10 cellular contexts compared by ENCODE assay signal in genomic region chr7:55546826-55547225, GRCh38. TPM values are rescaled to one million over a fixed set of nuclear protein-coding genes. Genes with fewer than 3 reads are reported as not detected.
DNase-seq lines count a peak whose midpoint lies in the region; ATAC-seq, FAIRE-seq and TF ChIP-seq lines count a peak whose summit lies in the region.
"Had no signal": no experiment of that assay in that cellular context is flagged by ENCODE, and none has a peak within 500 bp of the region (broad histone marks: within the 10 kb centered on the region; RNA-seq: fewer than 3 reads in every experiment).

No MANE protein-coding gene starts in this region.

- SMC1A ChIA-PET in GM12878 (lab: Charles Lee; ENCODE audit: uncharacterized antibody, unreplicated experiment): interaction anchor here (0.5 to 9.9 kb wide), 11 partner anchors 8 to 524 kb away, joined by 3 to 139 read pairs (median 12); no protein-coding TSS in a partner anchor

- H3K79me2 ChIP-seq in GM23338 (replicated peaks; ENCODE audit: insufficient read depth) (peaks cover 100% of the 10 kb centered on the region), GM12878 (ENCODE audit: control insufficient read depth, insufficient read depth, low read length) (peaks cover 98% of the 10 kb centered on the region), keratinocyte (ENCODE audit: control insufficient read depth, insufficient read depth, low read length) (peaks cover 84% of the 10 kb centered on the region)

- H3K27ac ChIP-seq in GM23338 (ENCODE audit: low read depth): no peak overlapping the region
- peak overlapping the region; percentile 82 for H3K27ac ChIP-seq in GM12878 (ENCODE audit: control insufficient read depth, insufficient read depth)
- peak overlapping the region; percentile 70 for H3K27ac ChIP-seq in keratinocyte (ENCODE audit: control insufficient read depth, insufficient read depth, low read length)
- H3K27ac ChIP-seq in thoracic aorta: no peak overlapping the region
- H3K27ac ChIP-seq in kidney (ENCODE audit: low read depth in 2 of 2, low read length in 2 of 2): peak overlapping the region in 1 of 2 donors; percentile 38

- no peaks in the 10 kb centered on the region; the same call in 2 of the 3 replicates for H3K9me3 ChIP-seq in GM12878 (replicated peaks; ENCODE audit: control insufficient read depth, insufficient read depth, low read length)
- no peaks in the 10 kb centered on the region for H3K9me3 ChIP-seq in keratinocyte (ENCODE audit: control insufficient read depth, low read depth, low read length)
- H3K9me3 ChIP-seq in thoracic aorta: no peaks in the 10 kb centered on the region
- no peaks in the 10 kb centered on the region for H3K9me3 ChIP-seq in kidney (ENCODE audit: control insufficient read depth in 1 of 2, low read length in 2 of 2)

- H3K9me2 ChIP-seq in GM23338 (ENCODE audit: insufficient read depth): no peaks in the 10 kb centered on the region

- peaks cover 16% of the 10 kb centered on the region for H3K36me3 Mint-ChIP-seq in GM23338 (ENCODE audit: low read depth)

- intact Hi-C loops in GM12878 (cut with micrococcal nuclease; ENCODE audit: unreplicated experiment) (no loop called here), kidney (cut with DNase I) (no loop called here)

- peaks cover 61% of the 10 kb centered on the region for H3K4me1 Mint-ChIP-seq in GM23338

- DNase-seq in DMS 273 (lab: John Stamatoyannopoulos, UW; ENCODE audit: unreplicated experiment) (peak; percentile 97), GM23338 (ENCODE audit: low spot score) (no peak), NCI-H226 (peak; percentile 96), GM12878 (ENCODE audit: low read depth, low spot score) (no peak), keratinocyte (ENCODE audit: low read depth, low spot score) (no peak), thoracic aorta (ENCODE audit: low spot score) (peak; percentile 61), kidney (no peak)

- BruUV-seq in GM12878 (replicated peaks; lab: Mats Ljungman, UMichigan): no TSS peak

- peak overlapping the region; percentile 55; the same call in 1 of the 2 replicates for H3K4me2 ChIP-seq in GM23338
- peak overlapping the region; percentile 36 for H3K4me2 ChIP-seq in GM12878 (ENCODE audit: control insufficient read depth, insufficient read depth)
- peak overlapping the region; percentile 72 for H3K4me2 ChIP-seq in keratinocyte (ENCODE audit: control insufficient read depth, extremely low read depth, insufficient read depth, low read depth, low read length)

- H3K27me3 ChIP-seq in GM23338 (ENCODE audit: insufficient read depth) (no peaks in the 10 kb centered on the region), GM12878 (replicated peaks in 1 of 2; ENCODE audit: control insufficient read depth in 2 of 2, insufficient read depth in 2 of 2, low read length in 1 of 2) (no peaks in the 10 kb centered on the region), keratinocyte (ENCODE audit: control insufficient read depth, extremely low read depth, insufficient read depth, low read length) (no peaks in the 10 kb centered on the region), thoracic aorta (replicated peaks; ENCODE audit: insufficient read depth) (no peaks in the 10 kb centered on the region)

- POLR2A ChIA-PET in GM12878 (lab: Charles Lee): interaction anchor here (0.5 to 6.8 kb wide), 11 partner anchors 10 to 263 kb away, joined by 3 to 123 read pairs (median 7); no protein-coding TSS in a partner anchor

- no peak for TF ChIP-seq CTCF in GM23338 (conservative IDR thresholded peaks at IDR 0.05; ENCODE audit: low read depth in 2 of 2)
- TF ChIP-seq CTCF in GM12878 (IDR thresholded peaks at IDR 0.05 in 2 of 3, conservative IDR thresholded peaks at IDR 0.05 in 1 of 3; ENCODE audit: control insufficient read depth in 2 of 3, extremely low read depth in 1 of 3, insufficient read depth in 1 of 3, low read depth in 3 of 3, low read length in 3 of 3): no peak
- TF ChIP-seq CTCF in keratinocyte (optimal IDR thresholded peaks at IDR 0.05 in 1 of 3, IDR thresholded peaks at IDR 0.05 in 1 of 3, conservative IDR thresholded peaks at IDR 0.05 in 1 of 3; ENCODE audit: extremely low read depth in 1 of 3, insufficient read depth in 2 of 3, low read length in 3 of 3): no peak
- no peak for TF ChIP-seq CTCF in thoracic aorta (IDR thresholded peaks at IDR 0.05)
- TF ChIP-seq CTCF in kidney (IDR thresholded peaks at IDR 0.05; ENCODE audit: borderline replicate concordance, extremely low read depth, insufficient read depth): no peak

- peaks cover 8% of the 10 kb centered on the region for H3K9me1 ChIP-seq in keratinocyte (ENCODE audit: control insufficient read depth, extremely low read depth, insufficient read depth, low read length)

- H4K20me1 ChIP-seq in GM23338 (replicated peaks; ENCODE audit: insufficient read depth) (peaks cover 40% of the 10 kb centered on the region), GM12878 (ENCODE audit: control insufficient read depth, insufficient read depth) (peaks cover 7% of the 10 kb centered on the region; the same call in 1 of the 2 replicates), keratinocyte (ENCODE audit: control insufficient read depth, extremely low read depth, insufficient read depth, low read length) (peaks cover 15% of the 10 kb centered on the region)

- H2AFZ ChIP-seq in GM23338 (no peak overlapping the region), GM12878 (ENCODE audit: control insufficient read depth, low read depth, low read length) (no peak overlapping the region), keratinocyte (ENCODE audit: control insufficient read depth, low read length) (no peak overlapping the region)

- H3K4me3 Mint-ChIP-seq in GM23338: no peak overlapping the region

- H3K27me3 Mint-ChIP-seq in GM23338 (ENCODE audit: insufficient read depth, low read depth, poor library complexity): peaks cover 9% of the 10 kb centered on the region

- TF ChIP-seq POLR2A in GM12878 (IDR thresholded peaks at IDR 0.05; ENCODE audit: low read depth, low read length): no peak

- peak overlapping the region; percentile 31; the same call in 1 of the 2 replicates for H3K9ac ChIP-seq in GM12878 (ENCODE audit: control insufficient read depth, insufficient read depth, low read length)
- H3K9ac ChIP-seq in keratinocyte (ENCODE audit: control insufficient read depth, extremely low read depth, insufficient read depth, low read length): peak overlapping the region; percentile 48
- H3K9ac ChIP-seq in kidney (ENCODE audit: low read length in 2 of 2): peak overlapping the region in 1 of 2 donors; percentile 12

- 0% methylated on average over 4 of the region's 4 CpGs for WGBS in GM12878 (ENCODE audit: insufficient coverage, insufficient replicate concordance, low lambda C conversion rate, missing lambda C conversion rate)

- peak overlapping the region; percentile 44; the same call in 1 of the 2 replicates for H3K27ac Mint-ChIP-seq in GM23338

- CTCF ChIA-PET in GM12878 (lab: Yijun Ruan, JAX): interaction anchor here (0.8 to 7.7 kb wide), 8 partner anchors 8 to 47 kb away, joined by 3 to 87 read pairs (median 5); no protein-coding TSS in a partner anchor

- no peaks in the 10 kb centered on the region for H3F3A ChIP-seq in GM23338 (replicated peaks; ENCODE audit: low read depth)

- FAIRE-seq in GM12878 (lab: Jason Lieb, UNC) (no peak), keratinocyte (lab: Jason Lieb, UNC) (peak; percentile 98), kidney (lab: Jason Lieb, UNC) (no peak)
- FAIRE-seq: TTC549 had no signal

- RAD21 ChIA-PET in GM12878 (lab: Charles Lee; ENCODE audit: unreplicated experiment): interaction anchor here (0.8 to 8.3 kb wide), 11 partner anchors 9 to 237 kb away, joined by 3 to 179 read pairs (median 5); partner anchors contain the start of gene VOPP1

- H3K9me3 Mint-ChIP-seq in GM23338: no peaks in the 10 kb centered on the region

- in situ Hi-C loops in GM12878 (cut with MboI): no loop called here

- dilution Hi-C loops in keratinocyte (cut with MboI; ENCODE audit: extremely low pct_ligation_motif_present, low sequenced_read_pairs): no loop called here

- H3K36me3 ChIP-seq in GM23338 (ENCODE audit: insufficient read depth) (no peaks in the 10 kb centered on the region; the same call in 1 of the 2 replicates), GM12878 (ENCODE audit: control insufficient read depth in 2 of 2, insufficient read depth in 2 of 2, low read length in 1 of 2) (peaks cover 8 to 20% of the 10 kb centered on the region in 2 experiments), keratinocyte (ENCODE audit: control insufficient read depth in 2 of 2, extremely low read depth in 1 of 2, insufficient read depth in 2 of 2, low read length in 2 of 2) (no peaks in the 10 kb centered on the region), thoracic aorta (no peaks in the 10 kb centered on the region), kidney (ENCODE audit: control insufficient read depth in 1 of 2, insufficient read depth in 2 of 2, low read length in 2 of 2) (no peaks in the 10 kb centered on the region)

- H3K4me3 ChIP-seq in GM23338: no peak overlapping the region
- peak overlapping the region; percentile 22; the same call in 1 of the 2 replicates for H3K4me3 ChIP-seq in GM12878
- no peak overlapping the region for H3K4me3 ChIP-seq in keratinocyte (ENCODE audit: control insufficient read depth in 2 of 3, extremely low read depth in 1 of 3, insufficient read depth in 2 of 3, low read depth in 1 of 3, low read length in 3 of 3)
- peak overlapping the region; percentile 7 for H3K4me3 ChIP-seq in thoracic aorta
- no peak overlapping the region for H3K4me3 ChIP-seq in kidney (ENCODE audit: low read length in 2 of 2)
- H3K4me3 ChIP-seq: skin epidermis had no signal

- TF ChIP-seq EP300 in GM12878 (IDR thresholded peaks at IDR 0.05; ENCODE audit: borderline replicate concordance in 1 of 2, control insufficient read depth in 1 of 2, low read depth in 2 of 2, low read length in 2 of 2): no peak

- H3K4me1 ChIP-seq in GM23338 (ENCODE audit: insufficient read depth): peaks cover 45% of the 10 kb centered on the region
- peaks cover 72% of the 10 kb centered on the region for H3K4me1 ChIP-seq in GM12878 (ENCODE audit: control insufficient read depth, insufficient read depth, low read length)
- H3K4me1 ChIP-seq in keratinocyte (ENCODE audit: control insufficient read depth, extremely low read depth, insufficient read depth, low read length): peaks cover 49% of the 10 kb centered on the region
- peaks cover 14 to 35% of the 10 kb centered on the region in 2 donors for H3K4me1 ChIP-seq in thoracic aorta (ENCODE audit: control insufficient read depth in 1 of 2, low read depth in 2 of 2)
- peaks cover 15% of the 10 kb centered on the region in 2 donors for H3K4me1 ChIP-seq in kidney (ENCODE audit: control insufficient read depth in 1 of 2, insufficient read depth in 1 of 2, low read depth in 1 of 2, low read length in 2 of 2)

- no peak for TF ChIP-seq RAD21 in GM12878 (IDR thresholded peaks at IDR 0.05; ENCODE audit: insufficient read depth, low read depth, low read length)

- ATAC-seq in GM23338 (peak; percentile 37), GM12878 (peak; percentile 64), thoracic aorta (ENCODE audit: insufficient number of reproducible peaks, low FRiP score, low read depth) (peak; percentile 90), GM19328 (IDR thresholded peaks at IDR 0.05; ENCODE audit: unreplicated experiment) (no peak)

RNA-seq across cellular contexts. Expression of gene VOPP1, which starts 25.5 kb away (rescaled TPM):
- 71.0 and 73.7 TPM in 2 replicates for total RNA-seq in GM23338 (2014; rRNA removed; shearing (Covaris generic))
- polyA plus RNA-seq in GM23338 (2016; fragmentation: Nextera tagmentation; extraction: Ambion mirVana): 26.2 and 28.2 TPM in 2 replicates
- 130 and 131 TPM in 2 replicates for total RNA-seq in GM12878 (2013; cell fraction: nucleolus; rRNA removed)
- 198 and 200 TPM in 2 replicates for total RNA-seq in GM12878 (2014; rRNA removed)
- 135 and 144 TPM in 2 replicates for total RNA-seq in GM12878 (2014; rRNA removed; fragmentation: Illumina TruSeq; extraction: Trizol)
- 205 and 206 TPM in 2 replicates for total RNA-seq in GM12878 (2021)
- 123 TPM for polyA plus RNA-seq in GM12878 (2011; ENCODE audit: low read depth)
- 101 and 118 TPM in 2 replicates for polyA plus RNA-seq in GM12878 (2011; rRNA removed)
- polyA plus RNA-seq in GM12878 (2011; cell fraction: cytosol; rRNA removed): 103 and 118 TPM in 2 replicates
- 51.0 and 62.5 TPM in 2 replicates for polyA plus RNA-seq in GM12878 (2011; cell fraction: nucleus; rRNA removed)
- 135 and 137 TPM in 2 replicates for polyA plus RNA-seq in GM12878 (2012)
- polyA plus RNA-seq in GM12878 (2014; fragmentation: Illumina TruSeq; extraction: Trizol): 116 and 141 TPM in 2 replicates
- polyA plus RNA-seq in GM12878 (2014; fragmentation: Nextera tagmentation; extraction: Ambion mirVana): 10 to 100 TPM; 32.8 to 78.5 TPM
- polyA plus RNA-seq in GM12878 (2014; rRNA removed): 203 and 212 TPM in 2 replicates
- polyA plus RNA-seq in GM12878 (2016; fragmentation: Nextera tagmentation; extraction: Ambion mirVana): 10 to 100 TPM; 54.4 to 71.5 TPM
- 139 and 160 TPM in 2 replicates for polyA minus RNA-seq in GM12878 (2011; rRNA and poly(A)+ RNA removed)
- 60.1 and 81.5 TPM in 2 replicates for polyA minus RNA-seq in GM12878 (2011; cell fraction: cytosol; rRNA and poly(A)+ RNA removed)
- polyA minus RNA-seq in GM12878 (2011; cell fraction: nucleus; rRNA and poly(A)+ RNA removed): 37.2 and 80.3 TPM in 2 replicates
- 34.2 to 60.4 TPM (median 49.2 TPM) in 3 replicates for polyA plus RNA-seq in keratinocyte
- polyA plus RNA-seq in keratinocyte (2011; ENCODE audit: low read depth): 7.2 TPM
- polyA plus RNA-seq in keratinocyte (2011; cell fraction: cytosol; rRNA removed): 42.3 and 47.9 TPM in 2 replicates
- polyA plus RNA-seq in keratinocyte (2011; cell fraction: nucleus; rRNA removed): 34.4 and 35.2 TPM in 2 replicates
- polyA plus RNA-seq in keratinocyte (2012; ENCODE audit: low replicate concordance): 17.1 and 63.0 TPM in 2 replicates
- 60.1 to 103 TPM (median 80.4 TPM) in 3 replicates for polyA minus RNA-seq in keratinocyte
- polyA minus RNA-seq in keratinocyte (2011; cell fraction: cytosol; rRNA and poly(A)+ RNA removed): 69.4 TPM
- polyA minus RNA-seq in keratinocyte (2011; cell fraction: nucleus; rRNA and poly(A)+ RNA removed): 39.7 and 54.4 TPM in 2 replicates
- 100 to 1,000 TPM in 1 of 2 donors, 10 to 100 TPM in 1; 88.9 to 131 TPM for total RNA-seq in thoracic aorta
- 98.7 TPM for total RNA-seq in kidney
- polyA plus RNA-seq in kidney (ENCODE audit: insufficient read depth, low read depth, low replicate concordance): 47.3 TPM

Comparison
In these comparisons a context has a peak if more than half of its experiments do, and no peak if none do; other contexts are left out.
1. DNase-seq: peak in DMS 273 (single experiment), NCI-H226 (single experiment) and thoracic aorta (single experiment); none in GM23338 (single experiment), GM12878 (single experiment), keratinocyte (single experiment) and kidney (single experiment).
2. H3K27ac ChIP-seq: peak in GM12878 (single experiment) and keratinocyte (single experiment); none in GM23338 (single experiment) and thoracic aorta (0 of 2).
3. H3K4me3 ChIP-seq: peak in GM12878 (single experiment) and thoracic aorta (single experiment); none in GM23338 (single experiment), keratinocyte (0 of 3) and kidney (0 of 2).
4. Peak in every context shown above with its lines, with median percentiles within 50 percentile points of each other: H3K4me2 ChIP-seq.